ENCODE assay signal across 1 cellular context in the genomic region with DNA sequence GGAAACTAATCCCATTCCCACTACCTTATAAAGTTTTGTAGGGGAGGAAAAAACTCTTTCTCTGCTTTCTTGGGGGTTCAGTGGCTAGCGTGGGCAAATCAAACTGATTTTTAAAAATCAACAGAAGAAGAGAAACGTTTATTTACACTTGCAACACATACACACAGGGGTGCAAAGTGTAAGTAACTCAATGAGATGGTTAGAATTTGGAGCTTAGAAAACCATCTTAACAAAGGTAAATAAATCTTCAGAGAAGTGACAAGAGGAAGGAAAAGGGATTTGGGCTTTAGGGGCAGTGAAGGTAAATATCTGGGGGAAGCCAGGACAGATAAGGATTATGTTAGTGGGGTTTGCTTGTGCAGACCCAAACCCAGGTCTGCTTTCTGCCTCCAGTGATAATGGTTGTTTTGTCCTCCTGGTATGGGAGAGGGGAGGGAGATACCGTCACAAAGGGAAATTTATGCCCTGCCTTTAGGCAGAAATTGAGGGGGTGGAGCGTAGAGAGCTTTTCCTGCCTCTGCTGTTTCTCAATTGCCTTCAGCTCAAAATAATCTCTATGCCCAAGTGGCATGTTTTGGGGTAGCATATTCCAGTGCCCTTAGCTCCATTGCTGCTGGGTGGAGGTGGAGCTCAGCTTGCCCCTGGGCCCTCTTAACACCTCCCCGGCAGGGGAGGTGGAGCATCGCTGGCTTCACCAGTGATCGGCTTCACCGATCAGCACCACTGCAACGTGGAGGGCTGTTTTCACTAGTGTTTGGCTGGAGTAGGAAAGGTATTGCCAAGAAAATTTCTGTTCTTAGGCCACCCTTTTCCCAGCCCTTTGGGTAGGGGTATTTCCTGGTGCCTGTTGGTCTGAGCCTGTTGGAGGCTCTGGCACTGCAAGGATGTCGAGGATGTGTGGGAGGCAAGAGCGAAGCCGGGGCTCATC.
TF ChIP-seq lines count a peak whose summit lies in the region.

No MANE protein-coding gene starts in this region.

TF ChIP-seq in HepG2, 621 proteins besides CTCF, POLR2A, EP300 and RAD21 (continued from another document):
- TF ChIP-seq, protein P1, sequence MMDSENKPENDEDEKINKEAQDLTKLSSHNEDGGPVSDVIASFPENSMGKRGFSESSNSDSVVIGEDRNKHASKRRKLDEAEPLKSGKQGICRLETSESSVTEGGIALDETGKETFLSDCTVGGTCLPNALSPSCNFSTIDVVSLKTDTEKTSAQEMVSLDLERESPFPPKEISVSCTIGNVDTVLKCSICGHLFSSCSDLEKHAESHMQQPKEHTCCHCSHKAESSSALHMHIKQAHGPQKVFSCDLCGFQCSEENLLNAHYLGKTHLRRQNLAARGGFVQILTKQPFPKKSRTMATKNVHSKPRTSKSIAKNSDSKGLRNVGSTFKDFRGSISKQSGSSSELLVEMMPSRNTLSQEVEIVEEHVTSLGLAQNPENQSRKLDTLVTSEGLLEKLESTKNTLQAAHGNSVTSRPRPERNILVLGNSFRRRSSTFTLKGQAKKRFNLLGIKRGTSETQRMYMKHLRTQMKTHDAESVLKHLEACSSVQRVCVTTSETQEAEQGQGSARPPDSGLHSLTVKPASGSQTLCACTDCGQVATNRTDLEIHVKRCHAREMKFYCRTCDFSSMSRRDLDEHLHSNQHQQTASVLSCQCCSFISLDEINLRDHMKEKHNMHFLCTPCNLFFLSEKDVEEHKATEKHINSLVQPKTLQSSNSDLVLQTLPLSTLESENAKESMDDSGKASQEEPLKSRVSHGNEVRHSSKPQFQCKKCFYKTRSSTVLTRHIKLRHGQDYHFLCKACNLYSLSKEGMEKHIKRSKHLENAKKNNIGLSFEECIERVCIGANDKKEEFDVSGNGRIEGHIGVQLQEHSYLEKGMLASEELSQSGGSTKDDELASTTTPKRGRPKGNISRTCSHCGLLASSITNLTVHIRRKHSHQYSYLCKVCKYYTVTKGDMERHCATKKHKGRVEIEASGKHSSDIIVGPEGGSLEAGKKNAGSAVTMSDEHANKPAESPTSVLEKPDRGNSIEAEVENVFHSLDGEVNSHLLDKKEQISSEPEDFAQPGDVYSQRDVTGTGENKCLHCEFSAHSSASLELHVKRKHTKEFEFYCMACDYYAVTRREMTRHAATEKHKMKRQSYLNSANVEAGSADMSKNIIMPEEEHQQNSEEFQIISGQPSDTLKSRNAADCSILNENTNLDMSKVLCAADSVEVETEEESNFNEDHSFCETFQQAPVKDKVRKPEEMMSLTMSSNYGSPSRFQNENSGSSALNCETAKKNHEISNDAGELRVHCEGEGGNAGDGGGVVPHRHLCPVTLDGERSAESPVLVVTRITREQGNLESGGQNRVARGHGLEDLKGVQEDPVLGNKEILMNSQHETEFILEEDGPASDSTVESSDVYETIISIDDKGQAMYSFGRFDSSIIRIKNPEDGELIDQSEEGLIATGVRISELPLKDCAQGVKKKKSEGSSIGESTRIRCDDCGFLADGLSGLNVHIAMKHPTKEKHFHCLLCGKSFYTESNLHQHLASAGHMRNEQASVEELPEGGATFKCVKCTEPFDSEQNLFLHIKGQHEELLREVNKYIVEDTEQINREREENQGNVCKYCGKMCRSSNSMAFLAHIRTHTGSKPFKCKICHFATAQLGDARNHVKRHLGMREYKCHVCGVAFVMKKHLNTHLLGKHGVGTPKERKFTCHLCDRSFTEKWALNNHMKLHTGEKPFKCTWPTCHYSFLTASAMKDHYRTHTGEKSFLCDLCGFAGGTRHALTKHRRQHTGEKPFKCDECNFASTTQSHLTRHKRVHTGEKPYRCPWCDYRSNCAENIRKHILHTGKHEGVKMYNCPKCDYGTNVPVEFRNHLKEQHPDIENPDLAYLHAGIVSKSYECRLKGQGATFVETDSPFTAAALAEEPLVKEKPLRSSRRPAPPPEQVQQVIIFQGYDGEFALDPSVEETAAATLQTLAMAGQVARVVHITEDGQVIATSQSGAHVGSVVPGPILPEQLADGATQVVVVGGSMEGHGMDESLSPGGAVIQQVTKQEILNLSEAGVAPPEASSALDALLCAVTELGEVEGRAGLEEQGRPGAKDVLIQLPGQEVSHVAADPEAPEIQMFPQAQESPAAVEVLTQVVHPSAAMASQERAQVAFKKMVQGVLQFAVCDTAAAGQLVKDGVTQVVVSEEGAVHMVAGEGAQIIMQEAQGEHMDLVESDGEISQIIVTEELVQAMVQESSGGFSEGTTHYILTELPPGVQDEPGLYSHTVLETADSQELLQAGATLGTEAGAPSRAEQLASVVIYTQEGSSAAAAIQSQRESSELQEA (CRISPR knock-in tag; IDR thresholded peaks at IDR 0.05; ENCODE audit: not compliant biosample characterization): peak; percentile 6
- TF ChIP-seq, protein P2, sequence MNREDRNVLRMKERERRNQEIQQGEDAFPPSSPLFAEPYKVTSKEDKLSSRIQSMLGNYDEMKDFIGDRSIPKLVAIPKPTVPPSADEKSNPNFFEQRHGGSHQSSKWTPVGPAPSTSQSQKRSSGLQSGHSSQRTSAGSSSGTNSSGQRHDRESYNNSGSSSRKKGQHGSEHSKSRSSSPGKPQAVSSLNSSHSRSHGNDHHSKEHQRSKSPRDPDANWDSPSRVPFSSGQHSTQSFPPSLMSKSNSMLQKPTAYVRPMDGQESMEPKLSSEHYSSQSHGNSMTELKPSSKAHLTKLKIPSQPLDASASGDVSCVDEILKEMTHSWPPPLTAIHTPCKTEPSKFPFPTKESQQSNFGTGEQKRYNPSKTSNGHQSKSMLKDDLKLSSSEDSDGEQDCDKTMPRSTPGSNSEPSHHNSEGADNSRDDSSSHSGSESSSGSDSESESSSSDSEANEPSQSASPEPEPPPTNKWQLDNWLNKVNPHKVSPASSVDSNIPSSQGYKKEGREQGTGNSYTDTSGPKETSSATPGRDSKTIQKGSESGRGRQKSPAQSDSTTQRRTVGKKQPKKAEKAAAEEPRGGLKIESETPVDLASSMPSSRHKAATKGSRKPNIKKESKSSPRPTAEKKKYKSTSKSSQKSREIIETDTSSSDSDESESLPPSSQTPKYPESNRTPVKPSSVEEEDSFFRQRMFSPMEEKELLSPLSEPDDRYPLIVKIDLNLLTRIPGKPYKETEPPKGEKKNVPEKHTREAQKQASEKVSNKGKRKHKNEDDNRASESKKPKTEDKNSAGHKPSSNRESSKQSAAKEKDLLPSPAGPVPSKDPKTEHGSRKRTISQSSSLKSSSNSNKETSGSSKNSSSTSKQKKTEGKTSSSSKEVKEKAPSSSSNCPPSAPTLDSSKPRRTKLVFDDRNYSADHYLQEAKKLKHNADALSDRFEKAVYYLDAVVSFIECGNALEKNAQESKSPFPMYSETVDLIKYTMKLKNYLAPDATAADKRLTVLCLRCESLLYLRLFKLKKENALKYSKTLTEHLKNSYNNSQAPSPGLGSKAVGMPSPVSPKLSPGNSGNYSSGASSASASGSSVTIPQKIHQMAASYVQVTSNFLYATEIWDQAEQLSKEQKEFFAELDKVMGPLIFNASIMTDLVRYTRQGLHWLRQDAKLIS (CRISPR knock-in tag; IDR thresholded peaks at IDR 0.05): no peak
- TF ChIP-seq, protein P3, sequence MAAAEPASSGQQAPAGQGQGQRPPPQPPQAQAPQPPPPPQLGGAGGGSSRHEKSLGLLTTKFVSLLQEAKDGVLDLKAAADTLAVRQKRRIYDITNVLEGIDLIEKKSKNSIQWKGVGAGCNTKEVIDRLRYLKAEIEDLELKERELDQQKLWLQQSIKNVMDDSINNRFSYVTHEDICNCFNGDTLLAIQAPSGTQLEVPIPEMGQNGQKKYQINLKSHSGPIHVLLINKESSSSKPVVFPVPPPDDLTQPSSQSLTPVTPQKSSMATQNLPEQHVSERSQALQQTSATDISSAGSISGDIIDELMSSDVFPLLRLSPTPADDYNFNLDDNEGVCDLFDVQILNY (CRISPR knock-in tag; conservative IDR thresholded peaks at IDR 0.05): no peak
- TF ChIP-seq RBM22 (optimal IDR thresholded peaks at IDR 0.05; ENCODE audit: low read length) (no peak), DNMT3B (CRISPR knock-in tag; conservative IDR thresholded peaks at IDR 0.05) (no peak), ZNF570 (CRISPR knock-in tag; IDR thresholded peaks at IDR 0.05; ENCODE audit: borderline replicate concordance) (no peak), TOE1 (CRISPR knock-in tag; IDR thresholded peaks at IDR 0.05) (0 out of 2 replicates have a peak, but pooled peaks have one; percentile 20), TEAD3 (CRISPR knock-in tag; optimal IDR thresholded peaks at IDR 0.05; ENCODE audit: borderline replicate concordance) (peak; percentile 66), ZNF841 (CRISPR knock-in tag; IDR thresholded peaks at IDR 0.05; ENCODE audit: borderline replicate concordance) (no peak), ZNF44 (CRISPR knock-in tag; IDR thresholded peaks at IDR 0.05) (no peak; the same call in 1 of the 2 replicates), NFIC (IDR thresholded peaks at IDR 0.05; ENCODE audit: low read length) (peak; percentile 84; the same call in 1 of the 2 replicates), SP5 (CRISPR knock-in tag; IDR thresholded peaks at IDR 0.05; ENCODE audit: borderline replicate concordance, low read depth) (peak; percentile 60; the same call in 1 of the 2 replicates), MED1 (CRISPR knock-in tag; IDR thresholded peaks at IDR 0.05) (peak; percentile 80), RELA (CRISPR knock-in tag; IDR thresholded peaks at IDR 0.05) (no peak), ZNF296 (CRISPR knock-in tag; conservative IDR thresholded peaks at IDR 0.05) (0 out of 2 replicates have a peak, but pooled peaks have one; percentile 54), ZKSCAN5 (CRISPR knock-in tag; IDR thresholded peaks at IDR 0.05) (no peak), ZNF101 (CRISPR knock-in tag; IDR thresholded peaks at IDR 0.05; ENCODE audit: borderline replicate concordance, low read depth) (no peak), MAF1 (CRISPR knock-in tag; IDR thresholded peaks at IDR 0.05; ENCODE audit: borderline replicate concordance) (no peak), ZSCAN22 (CRISPR knock-in tag; IDR thresholded peaks at IDR 0.05) (no peak), ZNF672 (CRISPR knock-in tag; IDR thresholded peaks at IDR 0.05) (no peak)
- TF ChIP-seq, protein P4, sequence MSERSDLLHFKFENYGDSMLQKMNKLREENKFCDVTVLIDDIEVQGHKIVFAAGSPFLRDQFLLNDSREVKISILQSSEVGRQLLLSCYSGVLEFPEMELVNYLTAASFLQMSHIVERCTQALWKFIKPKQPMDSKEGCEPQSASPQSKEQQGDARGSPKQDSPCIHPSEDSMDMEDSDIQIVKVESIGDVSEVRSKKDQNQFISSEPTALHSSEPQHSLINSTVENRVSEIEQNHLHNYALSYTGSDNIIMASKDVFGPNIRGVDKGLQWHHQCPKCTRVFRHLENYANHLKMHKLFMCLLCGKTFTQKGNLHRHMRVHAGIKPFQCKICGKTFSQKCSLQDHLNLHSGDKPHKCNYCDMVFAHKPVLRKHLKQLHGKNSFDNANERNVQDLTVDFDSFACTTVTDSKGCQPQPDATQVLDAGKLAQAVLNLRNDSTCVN (CRISPR knock-in tag; IDR thresholded peaks at IDR 0.05; ENCODE audit: borderline replicate concordance): no peak
- TF ChIP-seq, protein P5, sequence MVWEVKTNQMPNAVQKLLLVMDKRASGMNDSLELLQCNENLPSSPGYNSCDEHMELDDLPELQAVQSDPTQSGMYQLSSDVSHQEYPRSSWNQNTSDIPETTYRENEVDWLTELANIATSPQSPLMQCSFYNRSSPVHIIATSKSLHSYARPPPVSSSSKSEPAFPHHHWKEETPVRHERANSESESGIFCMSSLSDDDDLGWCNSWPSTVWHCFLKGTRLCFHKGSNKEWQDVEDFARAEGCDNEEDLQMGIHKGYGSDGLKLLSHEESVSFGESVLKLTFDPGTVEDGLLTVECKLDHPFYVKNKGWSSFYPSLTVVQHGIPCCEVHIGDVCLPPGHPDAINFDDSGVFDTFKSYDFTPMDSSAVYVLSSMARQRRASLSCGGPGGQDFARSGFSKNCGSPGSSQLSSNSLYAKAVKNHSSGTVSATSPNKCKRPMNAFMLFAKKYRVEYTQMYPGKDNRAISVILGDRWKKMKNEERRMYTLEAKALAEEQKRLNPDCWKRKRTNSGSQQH (CRISPR knock-in tag; IDR thresholded peaks at IDR 0.05; ENCODE audit: low read depth): no peak
- TF ChIP-seq, protein P6, sequence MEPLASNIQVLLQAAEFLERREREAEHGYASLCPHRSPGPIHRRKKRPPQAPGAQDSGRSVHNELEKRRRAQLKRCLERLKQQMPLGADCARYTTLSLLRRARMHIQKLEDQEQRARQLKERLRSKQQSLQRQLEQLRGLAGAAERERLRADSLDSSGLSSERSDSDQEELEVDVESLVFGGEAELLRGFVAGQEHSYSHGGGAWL (CRISPR knock-in tag; IDR thresholded peaks at IDR 0.05): no peak
- TF ChIP-seq, protein P7, sequence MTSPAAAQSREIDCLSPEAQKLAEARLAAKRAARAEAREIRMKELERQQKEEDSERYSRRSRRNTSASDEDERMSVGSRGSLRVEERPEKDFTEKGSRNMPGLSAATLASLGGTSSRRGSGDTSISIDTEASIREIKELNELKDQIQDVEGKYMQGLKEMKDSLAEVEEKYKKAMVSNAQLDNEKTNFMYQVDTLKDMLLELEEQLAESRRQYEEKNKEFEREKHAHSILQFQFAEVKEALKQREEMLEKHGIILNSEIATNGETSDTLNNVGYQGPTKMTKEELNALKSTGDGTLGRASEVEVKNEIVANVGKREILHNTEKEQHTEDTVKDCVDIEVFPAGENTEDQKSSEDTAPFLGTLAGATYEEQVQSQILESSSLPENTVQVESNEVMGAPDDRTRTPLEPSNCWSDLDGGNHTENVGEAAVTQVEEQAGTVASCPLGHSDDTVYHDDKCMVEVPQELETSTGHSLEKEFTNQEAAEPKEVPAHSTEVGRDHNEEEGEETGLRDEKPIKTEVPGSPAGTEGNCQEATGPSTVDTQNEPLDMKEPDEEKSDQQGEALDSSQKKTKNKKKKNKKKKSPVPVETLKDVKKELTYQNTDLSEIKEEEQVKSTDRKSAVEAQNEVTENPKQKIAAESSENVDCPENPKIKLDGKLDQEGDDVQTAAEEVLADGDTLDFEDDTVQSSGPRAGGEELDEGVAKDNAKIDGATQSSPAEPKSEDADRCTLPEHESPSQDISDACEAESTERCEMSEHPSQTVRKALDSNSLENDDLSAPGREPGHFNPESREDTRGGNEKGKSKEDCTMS (CRISPR knock-in tag; conservative IDR thresholded peaks at IDR 0.05): no peak
- TF ChIP-seq, protein P8, sequence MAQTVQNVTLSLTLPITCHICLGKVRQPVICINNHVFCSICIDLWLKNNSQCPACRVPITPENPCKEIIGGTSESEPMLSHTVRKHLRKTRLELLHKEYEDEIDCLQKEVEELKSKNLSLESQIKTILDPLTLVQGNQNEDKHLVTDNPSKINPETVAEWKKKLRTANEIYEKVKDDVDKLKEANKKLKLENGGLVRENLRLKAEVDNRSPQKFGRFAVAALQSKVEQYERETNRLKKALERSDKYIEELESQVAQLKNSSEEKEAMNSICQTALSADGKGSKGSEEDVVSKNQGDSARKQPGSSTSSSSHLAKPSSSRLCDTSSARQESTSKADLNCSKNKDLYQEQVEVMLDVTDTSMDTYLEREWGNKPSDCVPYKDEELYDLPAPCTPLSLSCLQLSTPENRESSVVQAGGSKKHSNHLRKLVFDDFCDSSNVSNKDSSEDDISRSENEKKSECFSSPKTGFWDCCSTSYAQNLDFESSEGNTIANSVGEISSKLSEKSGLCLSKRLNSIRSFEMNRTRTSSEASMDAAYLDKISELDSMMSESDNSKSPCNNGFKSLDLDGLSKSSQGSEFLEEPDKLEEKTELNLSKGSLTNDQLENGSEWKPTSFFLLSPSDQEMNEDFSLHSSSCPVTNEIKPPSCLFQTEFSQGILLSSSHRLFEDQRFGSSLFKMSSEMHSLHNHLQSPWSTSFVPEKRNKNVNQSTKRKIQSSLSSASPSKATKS (CRISPR knock-in tag; IDR thresholded peaks at IDR 0.05): no peak
TF ChIP-seq in HepG2: peak in this region for 142.
